21 cellular contexts compared by ENCODE assay signal in the genomic region with DNA sequence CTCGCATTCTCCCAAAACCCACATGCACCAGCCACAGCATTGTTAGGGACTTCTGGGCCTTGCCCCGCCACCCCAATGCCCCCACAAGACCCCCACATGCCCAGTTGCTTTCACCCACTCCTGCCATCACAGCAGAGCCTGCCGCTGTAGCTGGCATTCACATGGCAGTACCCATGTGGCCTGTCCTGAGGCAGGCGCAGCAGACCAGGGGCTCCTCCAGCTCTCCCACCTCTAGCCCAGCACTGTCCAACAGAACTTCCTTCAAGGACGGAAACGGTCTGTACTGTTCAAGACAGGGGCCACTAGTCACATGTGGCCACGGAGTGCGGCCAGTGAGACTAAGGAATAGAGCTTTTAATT. TPM values are rescaled to one million over a fixed set of nuclear protein-coding genes. Genes with fewer than 3 reads are reported as not detected.
DNase-seq lines count a peak whose midpoint lies in the region; ATAC-seq and TF ChIP-seq lines count a peak whose summit lies in the region.
"Had no signal": no experiment of that assay in that cellular context is flagged by ENCODE, and none has a peak within 500 bp of the region (broad histone marks: within the 10 kb centered on the region; RNA-seq: fewer than 3 reads in every experiment).

No MANE protein-coding gene starts in this region.

- WGBS in psoas muscle, 3 donors: 82 to 95% (median 87%) methylated on average over 8 of the region's 8 CpGs

- peaks cover 0 to 40% of the 10 kb centered on the region in 2 donors for H3K36me3 ChIP-seq in psoas muscle (ENCODE audit: insufficient read depth in 1 of 2, low read depth in 1 of 2)
- H3K36me3 ChIP-seq: neural progenitor cell had no signal

- no peak overlapping the region for H3K4me3 ChIP-seq in psoas muscle
- H3K4me3 ChIP-seq: lung, MG63, neural progenitor cell, tibial nerve had no signal

- no peaks in the 10 kb centered on the region for H3K9me3 ChIP-seq in psoas muscle
- H3K9me3 ChIP-seq: MG63, tibial nerve had no signal

- peak overlapping the region; percentile 76 for H3K27ac Mint-ChIP-seq in activated T-cell treated with anti-CD3 and anti-CD28 coated beads, Interleukin-2, amount 50 U/mL, for 24 hours
- H3K27ac Mint-ChIP-seq in activated naive CD8-positive, alpha-beta T cell treated with anti-CD3 and anti-CD28 coated beads, Interleukin-2, amount 50 U/mL, for 24 hours: peak overlapping the region; percentile 39
- H3K27ac Mint-ChIP-seq in mesothelial cell of epicardium: peak overlapping the region; percentile 88
- H3K27ac Mint-ChIP-seq: activated naive CD8-positive, alpha-beta T cell treated with anti-CD3 and anti-CD28 coated beads, Interleukin-2, amount 10 ng/mL, durations not matched to agents 7 days and 5 days; HFFc6; T-helper 2 cell treated with Interferon-gamma antibody and Interleukin-4, amounts not matched to agents 5 μg/mL and 100 μg/mL, for 36 hours had no signal

- peak; percentile 11 for DNase-seq in activated T-cell treated with anti-CD3 and anti-CD28 coated beads, Interleukin-2, amount 50 U/mL, for 24 hours
- no peak for DNase-seq in activated T-cell treated with anti-CD3 and anti-CD28 coated beads, Interleukin-2, amount 50 U/mL, for 4 hours
- no peak for DNase-seq in activated naive CD8-positive, alpha-beta T cell treated with anti-CD3 and anti-CD28 coated beads, Interleukin-2, amount 50 U/mL, for 24 hours
- no peak for DNase-seq in mesothelial cell of epicardium (ENCODE audit: low spot score in 2 of 2, unreplicated experiment in 2 of 2)
- DNase-seq in substantia nigra (lab: John Stamatoyannopoulos, UW): no peak
- DNase-seq in NCI-H2029 treated with DMSO at 0.1 percent for 48 hours (lab: John Stamatoyannopoulos, UW): no peak
- DNase-seq in psoas muscle: no peak
- no peak for DNase-seq in NCI-H226
- DNase-seq: activated naive CD8-positive, alpha-beta T cell treated with anti-CD3 and anti-CD28 coated beads, Interleukin-2, amount 10 ng/mL, durations not matched to agents 7 days and 5 days; CD8-positive, alpha-beta T cell; DMS79 treated with DMSO at 0.1 percent for 48 hours; HFFc6; MG63; NCI-H187 treated with DMSO at 0.1 percent for 48 hours; NCI-H510A; stimulated activated CD4-positive, alpha-beta T cell treated with anti-CD3 and anti-CD28 coated beads, Interleukin-2, amount 100 ng/mL, for 48 hours had no signal

- H3K4me3 Mint-ChIP-seq in activated T-cell treated with anti-CD3 and anti-CD28 coated beads, Interleukin-2, amount 50 U/mL, for 24 hours: no peak overlapping the region
- H3K4me3 Mint-ChIP-seq in activated T-cell treated with anti-CD3 and anti-CD28 coated beads, Interleukin-2, amount 50 U/mL, for 4 hours: no peak overlapping the region
- no peak overlapping the region for H3K4me3 Mint-ChIP-seq in activated naive CD8-positive, alpha-beta T cell treated with anti-CD3 and anti-CD28 coated beads, Interleukin-2, amount 50 U/mL, for 24 hours
- no peak overlapping the region for H3K4me3 Mint-ChIP-seq in mesothelial cell of epicardium
- H3K4me3 Mint-ChIP-seq: activated naive CD8-positive, alpha-beta T cell treated with anti-CD3 and anti-CD28 coated beads, Interleukin-2, amount 10 ng/mL, durations not matched to agents 7 days and 5 days; CD8-positive, alpha-beta T cell; HFFc6; neural progenitor cell; T-helper 2 cell treated with Interferon-gamma antibody and Interleukin-4, amounts not matched to agents 5 μg/mL and 100 μg/mL, for 36 hours had no signal

- ATAC-seq in activated T-cell treated with anti-CD3 and anti-CD28 coated beads, Interleukin-2, amount 50 U/mL, for 4 hours: no peak
- no peak for ATAC-seq in activated naive CD8-positive, alpha-beta T cell treated with anti-CD3 and anti-CD28 coated beads, Interleukin-2, amount 50 U/mL, for 24 hours
- ATAC-seq in psoas muscle: no peak
- ATAC-seq: CD8-positive, alpha-beta T cell had no signal

- TF ChIP-seq CTCF in mesothelial cell of epicardium (IDR thresholded peaks at IDR 0.05; ENCODE audit: unreplicated experiment) (no peak), psoas muscle (IDR thresholded peaks at IDR 0.05) (no peak)

- peaks cover 83% of the 10 kb centered on the region for H3K4me1 Mint-ChIP-seq in activated T-cell treated with anti-CD3 and anti-CD28 coated beads, Interleukin-2, amount 50 U/mL, for 24 hours (ENCODE audit: low read depth)
- H3K4me1 Mint-ChIP-seq in activated T-cell treated with anti-CD3 and anti-CD28 coated beads, Interleukin-2, amount 50 U/mL, for 4 hours (ENCODE audit: low read depth): peaks cover 50% of the 10 kb centered on the region
- H3K4me1 Mint-ChIP-seq in activated naive CD8-positive, alpha-beta T cell treated with anti-CD3 and anti-CD28 coated beads, Interleukin-2, amount 50 U/mL, for 24 hours: peaks cover 69% of the 10 kb centered on the region
- peaks cover 53% of the 10 kb centered on the region for H3K4me1 Mint-ChIP-seq in mesothelial cell of epicardium

- H3K27me3 Mint-ChIP-seq in activated T-cell treated with anti-CD3 and anti-CD28 coated beads, Interleukin-2, amount 50 U/mL, for 24 hours: no peaks in the 10 kb centered on the region
- no peaks in the 10 kb centered on the region for H3K27me3 Mint-ChIP-seq in activated T-cell treated with anti-CD3 and anti-CD28 coated beads, Interleukin-2, amount 50 U/mL, for 4 hours (ENCODE audit: low read depth)
- H3K27me3 Mint-ChIP-seq in activated naive CD8-positive, alpha-beta T cell treated with anti-CD3 and anti-CD28 coated beads, Interleukin-2, amount 50 U/mL, for 24 hours: no peaks in the 10 kb centered on the region
- no peaks in the 10 kb centered on the region for H3K27me3 Mint-ChIP-seq in mesothelial cell of epicardium (ENCODE audit: low read depth)
- H3K27me3 Mint-ChIP-seq: activated naive CD8-positive, alpha-beta T cell treated with anti-CD3 and anti-CD28 coated beads, Interleukin-2, amount 10 ng/mL, durations not matched to agents 7 days and 5 days had no signal

- H3K27me3 ChIP-seq in psoas muscle (ENCODE audit: insufficient read depth in 3 of 3, low read length in 2 of 3): no peaks in the 10 kb centered on the region
- H3K27me3 ChIP-seq: foreskin keratinocyte, MG63, neural progenitor cell, tibial nerve had no signal

- intact Hi-C loops in psoas muscle (cut with DNase I): loop anchor here in 1 of 2 donors (5.0 kb wide), 1 partner anchor 39 kb away; no protein-coding TSS in a partner anchor

- H3K27ac ChIP-seq in substantia nigra (ENCODE audit: low read depth, low read length, poor library complexity, severe bottlenecking) (peak overlapping the region; percentile 64), psoas muscle (no peak overlapping the region)
- H3K27ac ChIP-seq: foreskin keratinocyte, neural progenitor cell, tibial nerve had no signal

- no peaks in the 10 kb centered on the region for H3K9me3 Mint-ChIP-seq in activated T-cell treated with anti-CD3 and anti-CD28 coated beads, Interleukin-2, amount 50 U/mL, for 24 hours
- H3K9me3 Mint-ChIP-seq in activated T-cell treated with anti-CD3 and anti-CD28 coated beads, Interleukin-2, amount 50 U/mL, for 4 hours: no peaks in the 10 kb centered on the region
- no peaks in the 10 kb centered on the region for H3K9me3 Mint-ChIP-seq in activated naive CD8-positive, alpha-beta T cell treated with anti-CD3 and anti-CD28 coated beads, Interleukin-2, amount 50 U/mL, for 24 hours
- H3K9me3 Mint-ChIP-seq in mesothelial cell of epicardium: no peaks in the 10 kb centered on the region
- H3K9me3 Mint-ChIP-seq: activated naive CD8-positive, alpha-beta T cell treated with anti-CD3 and anti-CD28 coated beads, Interleukin-2, amount 10 ng/mL, durations not matched to agents 7 days and 5 days; CD8-positive, alpha-beta T cell; HFFc6; neural progenitor cell; T-helper 2 cell treated with Interferon-gamma antibody and Interleukin-4, amounts not matched to agents 5 μg/mL and 100 μg/mL, for 36 hours had no signal

- peaks cover 90% of the 10 kb centered on the region for H3K36me3 Mint-ChIP-seq in activated T-cell treated with anti-CD3 and anti-CD28 coated beads, Interleukin-2, amount 50 U/mL, for 24 hours (ENCODE audit: low read depth)
- H3K36me3 Mint-ChIP-seq in activated T-cell treated with anti-CD3 and anti-CD28 coated beads, Interleukin-2, amount 50 U/mL, for 4 hours (ENCODE audit: insufficient read depth): peaks cover 12% of the 10 kb centered on the region
- H3K36me3 Mint-ChIP-seq in activated naive CD8-positive, alpha-beta T cell treated with anti-CD3 and anti-CD28 coated beads, Interleukin-2, amount 50 U/mL, for 24 hours (ENCODE audit: low read depth): peaks cover 30% of the 10 kb centered on the region
- H3K36me3 Mint-ChIP-seq in mesothelial cell of epicardium: peaks cover 15% of the 10 kb centered on the region

- peaks cover 43% of the 10 kb centered on the region for H3K4me1 ChIP-seq in psoas muscle

RNA-seq across cellular contexts. Expression of a gene that starts 32.5 kb away (rescaled TPM):
- 100 to 1,000 TPM; 260 to 273 (median 263) TPM for total RNA-seq in activated T-cell treated with anti-CD3 and anti-CD28 coated beads, Interleukin-2, amount 50 U/mL, for 4 hours
- total RNA-seq in mesothelial cell of epicardium (179 to 188 TPM (median 183 TPM) in 3 replicates), psoas muscle (10 to 100 TPM; 56.7 to 89.2 (median 83.3) TPM)
- polyA plus RNA-seq in psoas muscle: 10 to 100 TPM; 79.4 to 98.2 (median 89.6) TPM
